ENCODE assay signal across 13 cellular contexts in genomic region chr1:3673381-3674099, GRCh38. TPM values are rescaled to one million over a fixed set of nuclear protein-coding genes. Genes with fewer than 3 reads are reported as not detected.
DNase-seq lines count a peak whose midpoint lies in the region; ATAC-seq, FAIRE-seq and TF ChIP-seq lines count a peak whose summit lies in the region.
"Had no signal": no experiment of that assay in that cellular context is flagged by ENCODE, and none has a peak within 500 bp of the region (broad histone marks: within the 10 kb centered on the region; RNA-seq: fewer than 3 reads in every experiment).

No MANE protein-coding gene starts in this region.

- H3K4me3 Mint-ChIP-seq in GM23338 (peak overlapping the region; percentile 1; the same call in 1 of the 3 replicates), astrocyte (ENCODE audit: unreplicated experiment) (peak overlapping the region; percentile 23), neural progenitor cell (no peak overlapping the region)
- H3K4me3 Mint-ChIP-seq in T-helper 2 cell treated with Interferon-gamma antibody and Interleukin-4, amounts not matched to agents 5 μg/mL and 100 μg/mL, for 36 hours, result no peak overlapping the region

- H3K79me2 ChIP-seq in GM23338 (replicated peaks; ENCODE audit: insufficient read depth) (no peaks in the 10 kb centered on the region), astrocyte (ENCODE audit: insufficient read depth, low read length) (no peaks in the 10 kb centered on the region), neural progenitor cell (ENCODE audit: low read depth) (no peaks in the 10 kb centered on the region)

- no peak for FAIRE-seq in astrocyte (lab: Jason Lieb, UNC)

- H4K20me1 ChIP-seq in GM23338 (replicated peaks; ENCODE audit: insufficient read depth) (no peaks in the 10 kb centered on the region), astrocyte (ENCODE audit: insufficient read depth, low read length) (no peaks in the 10 kb centered on the region), neural progenitor cell (ENCODE audit: low read depth) (no peaks in the 10 kb centered on the region)

- H3K27me3 ChIP-seq in GM23338 (ENCODE audit: insufficient read depth) (no peaks in the 10 kb centered on the region), astrocyte (ENCODE audit: insufficient read depth, low read length) (peaks cover 7% of the 10 kb centered on the region), neural progenitor cell (peaks cover 28% of the 10 kb centered on the region)

- H3K27me3 Mint-ChIP-seq in GM23338 (ENCODE audit: insufficient read depth, low read depth, poor library complexity) (peaks cover 20% of the 10 kb centered on the region), astrocyte (ENCODE audit: low read depth, unreplicated experiment) (peaks cover 26% of the 10 kb centered on the region), neural progenitor cell (ENCODE audit: insufficient read depth, low read depth) (peaks cover 8% of the 10 kb centered on the region)
- no peaks in the 10 kb centered on the region for H3K27me3 Mint-ChIP-seq in T-helper 2 cell treated with Interferon-gamma antibody and Interleukin-4, amounts not matched to agents 5 μg/mL and 100 μg/mL, for 36 hours (ENCODE audit: low read depth)

- H2AFZ ChIP-seq in GM23338 (no peak overlapping the region), astrocyte (ENCODE audit: low read depth, low read length) (no peak overlapping the region), neural progenitor cell (replicated peaks) (no peak overlapping the region)

- H3K36me3 ChIP-seq in GM23338 (ENCODE audit: insufficient read depth) (no peaks in the 10 kb centered on the region), astrocyte (ENCODE audit: insufficient read depth, low read length) (no peaks in the 10 kb centered on the region), neural progenitor cell (no peaks in the 10 kb centered on the region)
- H3K36me3 ChIP-seq: esophagus muscularis mucosa, suprapubic skin had no signal

- H3K27ac Mint-ChIP-seq in GM23338 (no peak overlapping the region), astrocyte (ENCODE audit: unreplicated experiment) (no peak overlapping the region), neural progenitor cell (peak overlapping the region; percentile 20)
- no peak overlapping the region for H3K27ac Mint-ChIP-seq in T-helper 2 cell treated with Interferon-gamma antibody and Interleukin-4, amounts not matched to agents 5 μg/mL and 100 μg/mL, for 36 hours
- H3K27ac Mint-ChIP-seq: activated naive CD4-positive, alpha-beta T cell treated with anti-CD3 and anti-CD28 coated beads, Interleukin-2, amount 50 U/mL, for 72 hours had no signal

- DNase-seq in GM23338 (ENCODE audit: low spot score), result no peak
- no peak for DNase-seq in astrocyte (ENCODE audit: low read depth)
- no peak for DNase-seq in neural progenitor cell (ENCODE audit: low spot score)
- DNase-seq in T-helper 2 cell treated with Interferon-gamma antibody and Interleukin-4, amounts not matched to agents 5 μg/mL and 100 μg/mL, for 36 hours (ENCODE audit: low spot score), result no peak
- no peak for DNase-seq in NCI-H1694 treated with DMSO at 0.1 percent for 48 hours (lab: John Stamatoyannopoulos, UW)
- DNase-seq: activated CD4-positive, alpha-beta T cell treated with anti-CD3 and anti-CD28 coated beads, Interleukin-2, amount 50 U/mL, for 4 hours; COR-L47; NCI-H2081 treated with DMSO at 0.1 percent for 48 hours had no signal

- H3K4me1 Mint-ChIP-seq in GM23338, result peaks cover 27% of the 10 kb centered on the region
- peaks cover 6% of the 10 kb centered on the region for H3K4me1 Mint-ChIP-seq in astrocyte (ENCODE audit: low read depth, unreplicated experiment)
- H3K4me1 Mint-ChIP-seq in neural progenitor cell, result peaks cover 17% of the 10 kb centered on the region
- peaks cover 2% of the 10 kb centered on the region for H3K4me1 Mint-ChIP-seq in T-helper 2 cell treated with Interferon-gamma antibody and Interleukin-4, amounts not matched to agents 5 μg/mL and 100 μg/mL, for 36 hours (ENCODE audit: low read depth)

- no peaks in the 10 kb centered on the region; the same call in 2 of the 3 replicates for H3K36me3 Mint-ChIP-seq in GM23338 (ENCODE audit: low read depth)
- H3K36me3 Mint-ChIP-seq in astrocyte (ENCODE audit: low read depth, unreplicated experiment), result no peaks in the 10 kb centered on the region
- H3K36me3 Mint-ChIP-seq in neural progenitor cell, result peaks cover under 1% of the 10 kb centered on the region
- H3K36me3 Mint-ChIP-seq in T-helper 2 cell treated with Interferon-gamma antibody and Interleukin-4, amounts not matched to agents 5 μg/mL and 100 μg/mL, for 36 hours (ENCODE audit: low read depth), result no peaks in the 10 kb centered on the region
- H3K36me3 Mint-ChIP-seq: activated naive CD4-positive, alpha-beta T cell treated with anti-CD3 and anti-CD28 coated beads, Interleukin-2, amount 50 U/mL, for 72 hours had no signal

- no peaks in the 10 kb centered on the region for H3K9me3 ChIP-seq in astrocyte (ENCODE audit: insufficient read depth, low read depth, low read length)
- no peaks in the 10 kb centered on the region for H3K9me3 ChIP-seq in neural progenitor cell (ENCODE audit: low read depth)
- H3K9me3 ChIP-seq: esophagus muscularis mucosa, suprapubic skin had no signal

- H3F3A ChIP-seq in GM23338 (replicated peaks; ENCODE audit: low read depth) (no peaks in the 10 kb centered on the region), neural progenitor cell (ENCODE audit: low read depth) (no peaks in the 10 kb centered on the region)

- H3K4me3 ChIP-seq in GM23338, result no peak overlapping the region
- no peak overlapping the region for H3K4me3 ChIP-seq in astrocyte (ENCODE audit: insufficient read depth, low read depth, low read length)
- no peak overlapping the region for H3K4me3 ChIP-seq in neural progenitor cell
- H3K4me3 ChIP-seq: esophagus muscularis mucosa, suprapubic skin had no signal

- no peak overlapping the region for H3K4me2 ChIP-seq in GM23338
- H3K4me2 ChIP-seq in astrocyte (ENCODE audit: low read length), result no peak overlapping the region
- no peak overlapping the region for H3K4me2 ChIP-seq in neural progenitor cell

- H3K9ac ChIP-seq in astrocyte (ENCODE audit: low read length), result no peak overlapping the region
- H3K9ac ChIP-seq in neural progenitor cell, result no peak overlapping the region

- ATAC-seq in GM23338 (no peak), HG03521 (IDR thresholded peaks at IDR 0.05; ENCODE audit: unreplicated experiment) (no peak)
- ATAC-seq: activated naive CD4-positive, alpha-beta T cell treated with anti-CD3 and anti-CD28 coated beads, Interleukin-2, amount 50 U/mL, for 72 hours had no signal

- H3K9me3 Mint-ChIP-seq in GM23338, result no peaks in the 10 kb centered on the region
- H3K9me3 Mint-ChIP-seq in astrocyte (ENCODE audit: unreplicated experiment), result no peaks in the 10 kb centered on the region
- H3K9me3 Mint-ChIP-seq in neural progenitor cell, result no peaks in the 10 kb centered on the region
- H3K9me3 Mint-ChIP-seq in T-helper 2 cell treated with Interferon-gamma antibody and Interleukin-4, amounts not matched to agents 5 μg/mL and 100 μg/mL, for 36 hours, result no peaks in the 10 kb centered on the region
- H3K9me3 Mint-ChIP-seq: activated naive CD4-positive, alpha-beta T cell treated with anti-CD3 and anti-CD28 coated beads, Interleukin-2, amount 50 U/mL, for 72 hours had no signal

- H3K9me2 ChIP-seq in GM23338 (ENCODE audit: insufficient read depth), result no peaks in the 10 kb centered on the region

- H3K27ac ChIP-seq in GM23338 (ENCODE audit: low read depth) (no peak overlapping the region), astrocyte (ENCODE audit: low read depth, low read length) (no peak overlapping the region), neural progenitor cell (no peak overlapping the region)
- H3K27ac ChIP-seq: esophagus muscularis mucosa, suprapubic skin had no signal

- TF ChIP-seq CTCF in GM12872 (IDR thresholded peaks at IDR 0.05; ENCODE audit: insufficient read depth, low read depth, low read length), result peak; percentile 52; the same call in 2 of the 3 replicates
- no peak for TF ChIP-seq CTCF in GM23338 (conservative IDR thresholded peaks at IDR 0.05; ENCODE audit: low read depth in 2 of 2)
- no peak for TF ChIP-seq CTCF in astrocyte (IDR thresholded peaks at IDR 0.05; ENCODE audit: insufficient read depth, low read depth, low read length)
- no peak for TF ChIP-seq CTCF in neural progenitor cell (IDR thresholded peaks at IDR 0.05)

- peaks cover 10% of the 10 kb centered on the region for H3K4me1 ChIP-seq in GM23338 (ENCODE audit: insufficient read depth)
- peaks cover 6% of the 10 kb centered on the region for H3K4me1 ChIP-seq in astrocyte (ENCODE audit: insufficient read depth, low read length)
- H3K4me1 ChIP-seq in neural progenitor cell, result no peaks in the 10 kb centered on the region

RNA-seq across cellular contexts. Expression of gene TP73, which starts 21.2 kb away (rescaled TPM):
- total RNA-seq in GM23338 (2014; rRNA removed; shearing (Covaris generic)), result 1.8 and 3.4 TPM in 2 replicates
- polyA plus RNA-seq in GM23338 (2016; fragmentation: Nextera tagmentation; extraction: Ambion mirVana), result 1.4 and 1.8 TPM in 2 replicates
- 0.18 TPM in 1 of 2 replicates, not detected in the other for total RNA-seq in astrocyte
- 0.31 TPM in 1 of 2 replicates, not detected in the other for total RNA-seq in neural progenitor cell (ENCODE audit: low replicate concordance)
- total RNA-seq: esophagus muscularis mucosa had no signal

RNA-seq across cellular contexts. Expression of gene WRAP73, which starts 23.6 kb away (rescaled TPM):
- 40.8 and 43.3 TPM in 2 replicates for total RNA-seq in GM23338 (2014; rRNA removed; shearing (Covaris generic))
- 22.6 and 24.4 TPM in 2 replicates for polyA plus RNA-seq in GM23338 (2016; fragmentation: Nextera tagmentation; extraction: Ambion mirVana)
- total RNA-seq in astrocyte (15.5 and 15.6 TPM in 2 replicates), neural progenitor cell (ENCODE audit: low replicate concordance) (12.0 and 18.8 TPM in 2 replicates)

RNA-seq across cellular contexts. Expression of gene TPRG1L, which starts 48.7 kb away (rescaled TPM):
- 20.3 and 24.4 TPM in 2 replicates for total RNA-seq in GM23338 (2014; rRNA removed; shearing (Covaris generic))
- 6.2 and 6.6 TPM in 2 replicates for polyA plus RNA-seq in GM23338 (2016; fragmentation: Nextera tagmentation; extraction: Ambion mirVana)
- total RNA-seq in astrocyte, result 33.7 and 36.0 TPM in 2 replicates
- total RNA-seq in neural progenitor cell (ENCODE audit: low replicate concordance), result 10.6 and 11.5 TPM in 2 replicates

Comparison
In these comparisons a context has a peak if more than half of its experiments do, and no peak if none do; other contexts are left out.
1. H3K4me3 Mint-ChIP-seq: peak in GM23338 (single experiment) and astrocyte (single experiment); none in neural progenitor cell (single experiment) and T-helper 2 cell treated with Interferon-gamma antibody and Interleukin-4, amounts not matched to agents 5 μg/mL and 100 μg/mL, for 36 hours (single experiment).